Comparison of ENCODE assay signal across 2 cellular contexts in the genomic region with DNA sequence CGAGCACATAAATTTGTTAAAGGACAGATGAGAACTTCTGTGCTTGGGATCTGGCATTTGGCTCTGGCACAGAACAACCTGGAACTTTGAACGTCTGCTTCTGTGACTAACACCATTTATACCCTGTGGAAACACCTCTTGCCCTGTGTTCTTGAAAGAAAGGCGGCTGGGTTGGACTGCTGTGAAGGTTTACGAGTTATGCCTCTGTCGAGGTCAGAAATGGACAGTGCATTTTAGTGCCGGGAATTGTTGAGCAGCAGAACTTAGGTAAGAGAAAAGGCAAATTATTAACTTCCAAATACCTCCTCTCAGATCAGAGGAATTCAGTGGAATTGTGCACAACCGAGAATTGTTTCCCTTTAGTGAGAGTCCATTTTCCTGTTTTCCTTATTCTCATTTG.
TF ChIP-seq lines count a peak whose summit lies in the region.

No MANE protein-coding gene starts in this region.

TF ChIP-seq in SK-N-SH, 30 proteins besides CTCF, POLR2A, EP300 and RAD21 (continued from another document):
- TF ChIP-seq CHD2 (IDR thresholded peaks at IDR 0.05; ENCODE audit: low read length, partially characterized antibody) (no peak), TCF12 (IDR thresholded peaks at IDR 0.05) (no peak), POLR2AphosphoS5 (IDR thresholded peaks at IDR 0.05; ENCODE audit: low read depth, low read length) (no peak), FOXM1 (IDR thresholded peaks at IDR 0.05; ENCODE audit: low read depth) (no peak), YY1 (IDR thresholded peaks at IDR 0.05; ENCODE audit: low read depth) (no peak)
- TF ChIP-seq, protein P1, sequence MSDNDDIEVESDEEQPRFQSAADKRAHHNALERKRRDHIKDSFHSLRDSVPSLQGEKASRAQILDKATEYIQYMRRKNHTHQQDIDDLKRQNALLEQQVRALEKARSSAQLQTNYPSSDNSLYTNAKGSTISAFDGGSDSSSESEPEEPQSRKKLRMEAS (IDR thresholded peaks at IDR 0.05; ENCODE audit: low read depth) = no peak
- TF ChIP-seq, protein P2, sequence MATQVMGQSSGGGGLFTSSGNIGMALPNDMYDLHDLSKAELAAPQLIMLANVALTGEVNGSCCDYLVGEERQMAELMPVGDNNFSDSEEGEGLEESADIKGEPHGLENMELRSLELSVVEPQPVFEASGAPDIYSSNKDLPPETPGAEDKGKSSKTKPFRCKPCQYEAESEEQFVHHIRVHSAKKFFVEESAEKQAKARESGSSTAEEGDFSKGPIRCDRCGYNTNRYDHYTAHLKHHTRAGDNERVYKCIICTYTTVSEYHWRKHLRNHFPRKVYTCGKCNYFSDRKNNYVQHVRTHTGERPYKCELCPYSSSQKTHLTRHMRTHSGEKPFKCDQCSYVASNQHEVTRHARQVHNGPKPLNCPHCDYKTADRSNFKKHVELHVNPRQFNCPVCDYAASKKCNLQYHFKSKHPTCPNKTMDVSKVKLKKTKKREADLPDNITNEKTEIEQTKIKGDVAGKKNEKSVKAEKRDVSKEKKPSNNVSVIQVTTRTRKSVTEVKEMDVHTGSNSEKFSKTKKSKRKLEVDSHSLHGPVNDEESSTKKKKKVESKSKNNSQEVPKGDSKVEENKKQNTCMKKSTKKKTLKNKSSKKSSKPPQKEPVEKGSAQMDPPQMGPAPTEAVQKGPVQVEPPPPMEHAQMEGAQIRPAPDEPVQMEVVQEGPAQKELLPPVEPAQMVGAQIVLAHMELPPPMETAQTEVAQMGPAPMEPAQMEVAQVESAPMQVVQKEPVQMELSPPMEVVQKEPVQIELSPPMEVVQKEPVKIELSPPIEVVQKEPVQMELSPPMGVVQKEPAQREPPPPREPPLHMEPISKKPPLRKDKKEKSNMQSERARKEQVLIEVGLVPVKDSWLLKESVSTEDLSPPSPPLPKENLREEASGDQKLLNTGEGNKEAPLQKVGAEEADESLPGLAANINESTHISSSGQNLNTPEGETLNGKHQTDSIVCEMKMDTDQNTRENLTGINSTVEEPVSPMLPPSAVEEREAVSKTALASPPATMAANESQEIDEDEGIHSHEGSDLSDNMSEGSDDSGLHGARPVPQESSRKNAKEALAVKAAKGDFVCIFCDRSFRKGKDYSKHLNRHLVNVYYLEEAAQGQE (IDR thresholded peaks at IDR 0.05; ENCODE audit: low read depth, low read length) = no peak
TF ChIP-seq in SK-N-SH: peak in this region for 0.

TF ChIP-seq in SK-N-SH treated with all-trans-retinoic acid at 6 μM for 48 hours, 23 proteins besides CTCF, POLR2A, EP300 and RAD21 (continued from another document):
- TF ChIP-seq, protein P3, sequence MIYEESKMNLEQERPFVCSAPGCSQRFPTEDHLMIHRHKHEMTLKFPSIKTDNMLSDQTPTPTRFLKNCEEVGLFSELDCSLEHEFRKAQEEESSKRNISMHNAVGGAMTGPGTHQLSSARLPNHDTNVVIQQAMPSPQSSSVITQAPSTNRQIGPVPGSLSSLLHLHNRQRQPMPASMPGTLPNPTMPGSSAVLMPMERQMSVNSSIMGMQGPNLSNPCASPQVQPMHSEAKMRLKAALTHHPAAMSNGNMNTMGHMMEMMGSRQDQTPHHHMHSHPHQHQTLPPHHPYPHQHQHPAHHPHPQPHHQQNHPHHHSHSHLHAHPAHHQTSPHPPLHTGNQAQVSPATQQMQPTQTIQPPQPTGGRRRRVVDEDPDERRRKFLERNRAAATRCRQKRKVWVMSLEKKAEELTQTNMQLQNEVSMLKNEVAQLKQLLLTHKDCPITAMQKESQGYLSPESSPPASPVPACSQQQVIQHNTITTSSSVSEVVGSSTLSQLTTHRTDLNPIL (CRISPR knock-in tag; IDR thresholded peaks at IDR 0.05; ENCODE audit: low read depth) = no peak
- TF ChIP-seq ISL1 (CRISPR knock-in tag; IDR thresholded peaks at IDR 0.05) = no peak
- TF ChIP-seq ZNF565 (CRISPR knock-in tag; conservative IDR thresholded peaks at IDR 0.05; ENCODE audit: low read depth) = no peak
